Comparison of ENCODE assay signal across 21 cellular contexts in the genomic region with DNA sequence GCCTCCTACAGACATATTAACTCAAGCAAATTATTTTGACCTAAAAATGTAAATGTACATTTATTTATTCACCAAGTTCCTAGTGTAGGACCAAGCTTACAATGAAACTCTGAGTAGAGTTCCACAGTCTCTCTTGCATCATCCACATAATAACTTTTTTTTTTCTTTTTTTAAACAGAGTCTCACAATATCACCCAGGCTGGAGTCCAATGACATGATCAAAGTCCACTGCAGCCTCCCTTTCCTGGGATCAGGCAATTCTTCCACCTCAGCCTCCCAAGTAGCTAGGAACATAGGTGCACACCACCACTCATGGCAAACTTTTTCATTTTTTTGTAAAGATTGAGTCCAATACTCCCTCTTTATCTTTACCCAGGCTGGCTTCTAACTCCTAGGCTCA. TPM values are rescaled to one million over a fixed set of nuclear protein-coding genes. Genes with fewer than 3 reads are reported as not detected.
DNase-seq lines count a peak whose midpoint lies in the region; ATAC-seq, FAIRE-seq and TF ChIP-seq lines count a peak whose summit lies in the region.
"Had no signal": no experiment of that assay in that cellular context is flagged by ENCODE, and none has a peak within 500 bp of the region (broad histone marks: within the 10 kb centered on the region; RNA-seq: fewer than 3 reads in every experiment).

No MANE protein-coding gene starts in this region.

- no peak for FAIRE-seq in HepG2 (lab: Jason Lieb, UNC)
- FAIRE-seq in small intestine (lab: Jason Lieb, UNC) = no peak
- no peak for FAIRE-seq in pancreas (lab: Jason Lieb, UNC)
- FAIRE-seq: GM12892, GM18507, H54, HTR-8/SVneo had no signal

- H3K4me3 ChIP-seq in dorsolateral prefrontal cortex = no peak overlapping the region
- H3K4me3 ChIP-seq in HepG2 (replicated peaks in 1 of 3; ENCODE audit: insufficient read depth in 1 of 3, low read depth in 2 of 3, low read length in 3 of 3) = no peak overlapping the region
- no peak overlapping the region for H3K4me3 ChIP-seq in small intestine (ENCODE audit: low read depth in 1 of 2, low read length in 2 of 2)
- no peak overlapping the region for H3K4me3 ChIP-seq in pancreas
- H3K4me3 ChIP-seq: BLaER1, GM23338 had no signal

- TF ChIP-seq EP300 in HepG2 (IDR thresholded peaks at IDR 0.05; ENCODE audit: low read depth in 2 of 2, low read length in 2 of 2) (no peak), HepG2 (CRISPR knock-in tag; IDR thresholded peaks at IDR 0.05; ENCODE audit: borderline replicate concordance) (no peak)

- POLR2A ChIA-PET in WTC11 (lab: Charles Lee) (no interaction called here), HepG2 (lab: Yijun Ruan, JAX) (no interaction called here)

- no peaks in the 10 kb centered on the region for H4K20me1 ChIP-seq in HepG2 (ENCODE audit: insufficient read depth, low read length)
- H4K20me1 ChIP-seq: BLaER1 had no signal

- H3K9me3 Mint-ChIP-seq in WTC11 = no peaks in the 10 kb centered on the region
- H3K9me3 Mint-ChIP-seq: CD14-positive monocyte; CD4-positive, alpha-beta memory T cell; GM23338 had no signal

- in situ Hi-C loops in HepG2 (cut with HindIII; ENCODE audit: extremely low pct_ligation_motif_present, low pct_unique_long_range_greater_than_20kb) = no loop called here

- intact Hi-C loops in dorsolateral prefrontal cortex (cut with DNase I) (no loop called here), HepG2 (cut with micrococcal nuclease; ENCODE audit: unreplicated experiment) (no loop called here), pancreas (cut with DNase I) (no loop called here)

- DNase-seq in WTC11 (ENCODE audit: low spot score) = no peak
- DNase-seq in dorsolateral prefrontal cortex = no peak
- DNase-seq in HepG2 (ENCODE audit: low spot score) = no peak
- DNase-seq in small intestine = peak; percentile 5
- DNase-seq in stimulated activated CD4-positive, alpha-beta T cell treated with anti-CD3 and anti-CD28 coated beads, Interleukin-2, amount 100 ng/mL, for 24 hours = no peak
- no peak for DNase-seq in pancreas
- DNase-seq: 8988T; CD4-positive, alpha-beta memory T cell; DMS153; DMS79; GDM1; HCEC 1CT had no signal

- H3K27ac Mint-ChIP-seq in WTC11 = no peak overlapping the region
- H3K27ac Mint-ChIP-seq: CD14-positive monocyte; CD4-positive, alpha-beta memory T cell; GM23338 had no signal

- no peak overlapping the region for H3K9ac ChIP-seq in HepG2 (ENCODE audit: insufficient read depth, low read depth, low read length)
- H3K9ac ChIP-seq: BLaER1 had no signal

- H3K27me3 ChIP-seq in dorsolateral prefrontal cortex (no peaks in the 10 kb centered on the region), HepG2 (ENCODE audit: control insufficient read depth in 1 of 2, insufficient read depth in 2 of 2, low read length in 2 of 2) (0 out of 5 replicates have a peak, but pooled peaks cover 0 to 4% of the 10 kb centered on the region in 2 experiments), small intestine (ENCODE audit: control insufficient read depth in 2 of 2, insufficient read depth in 2 of 2, low read length in 2 of 2) (no peaks in the 10 kb centered on the region), pancreas (no peaks in the 10 kb centered on the region)
- H3K27me3 ChIP-seq: BLaER1 had no signal

- H3K4me3 Mint-ChIP-seq in WTC11 = no peak overlapping the region
- H3K4me3 Mint-ChIP-seq: CD14-positive monocyte; CD4-positive, alpha-beta memory T cell; GM23338 had no signal

- no peaks in the 10 kb centered on the region for H3K36me3 Mint-ChIP-seq in WTC11
- H3K36me3 Mint-ChIP-seq: CD14-positive monocyte; CD4-positive, alpha-beta memory T cell had no signal

- ATAC-seq in WTC11 (no peak), HepG2 (no peak), HG03135 (IDR thresholded peaks at IDR 0.05; ENCODE audit: unreplicated experiment) (no peak), HG02870 (IDR thresholded peaks at IDR 0.05; ENCODE audit: unreplicated experiment) (no peak), pancreas (no peak)
- ATAC-seq: GM23338 had no signal

- no peak for TF ChIP-seq POLR2A in HepG2 (IDR thresholded peaks at IDR 0.05; ENCODE audit: insufficient read depth in 1 of 2, low read depth in 2 of 2, low read length in 2 of 2)

- H3K9me3 ChIP-seq in HepG2 (ENCODE audit: low read length) (no peaks in the 10 kb centered on the region), small intestine (ENCODE audit: control insufficient read depth, low read depth) (no peaks in the 10 kb centered on the region), pancreas (no peaks in the 10 kb centered on the region)
- H3K9me3 ChIP-seq: BLaER1 had no signal

- peaks cover 7% of the 10 kb centered on the region; the same call in 1 of the 2 replicates for H3K4me1 ChIP-seq in HepG2 (ENCODE audit: insufficient read depth, low read length)
- no peaks in the 10 kb centered on the region for H3K4me1 ChIP-seq in small intestine (ENCODE audit: control insufficient read depth in 2 of 2, insufficient read depth in 1 of 2, low read depth in 1 of 2, low read length in 1 of 2)
- no peaks in the 10 kb centered on the region for H3K4me1 ChIP-seq in pancreas
- H3K4me1 ChIP-seq: BLaER1 had no signal

- no peaks in the 10 kb centered on the region for H3K27me3 Mint-ChIP-seq in WTC11 (ENCODE audit: low read depth)

- CTCF ChIA-PET in WTC11 (lab: Charles Lee) = no interaction called here
- CTCF ChIA-PET in HepG2 (lab: Yijun Ruan, JAX; ENCODE audit: low intra/inter-chr PET ratio, low total read pairs) = no interaction called here

- BruUV-seq in HepG2 (replicated peaks; lab: Mats Ljungman, UMichigan) = no TSS peak

- H3K4me2 ChIP-seq in HepG2 (ENCODE audit: low read depth, low read length) = no peak overlapping the region
- H3K4me2 ChIP-seq: BLaER1, GM23338 had no signal

- H3K4me1 Mint-ChIP-seq in WTC11 = peaks cover 21% of the 10 kb centered on the region
- H3K4me1 Mint-ChIP-seq: CD14-positive monocyte; CD4-positive, alpha-beta memory T cell had no signal

- TF ChIP-seq CTCF in WTC11 (IDR thresholded peaks at IDR 0.05) = no peak
- no peak for TF ChIP-seq CTCF in dorsolateral prefrontal cortex (IDR thresholded peaks at IDR 0.05 in 54 of 56, conservative IDR thresholded peaks at IDR 0.05 in 2 of 56; ENCODE audit: low read depth in 1 of 56, partially characterized antibody in 56 of 56)
- TF ChIP-seq CTCF in HepG2 (CRISPR knock-in tag; IDR thresholded peaks at IDR 0.05) = no peak
- TF ChIP-seq CTCF in pancreas (IDR thresholded peaks at IDR 0.05) = no peak

- no peak for TF ChIP-seq RAD21 in HepG2 (CRISPR knock-in tag; IDR thresholded peaks at IDR 0.05)

- H3K79me2 ChIP-seq in HepG2 (ENCODE audit: insufficient read depth, low read length) = no peaks in the 10 kb centered on the region

- H3K36me3 ChIP-seq in HepG2 (replicated peaks in 1 of 2; ENCODE audit: control insufficient read depth in 1 of 2, insufficient read depth in 2 of 2, low read length in 2 of 2) (no peaks in the 10 kb centered on the region), small intestine (ENCODE audit: control insufficient read depth in 2 of 2, insufficient read depth in 2 of 2, low read length in 2 of 2) (no peaks in the 10 kb centered on the region), pancreas (no peaks in the 10 kb centered on the region)
- H3K36me3 ChIP-seq: BLaER1 had no signal

- H3K27ac ChIP-seq in dorsolateral prefrontal cortex (peak overlapping the region in 49 of 59 donors; percentile 13 to 100 (median 92)), HepG2 (ENCODE audit: extremely low read length, insufficient read depth, low read length) (no peak overlapping the region), small intestine (ENCODE audit: low read depth in 1 of 2, low read length in 1 of 2) (no peak overlapping the region), pancreas (no peak overlapping the region)
- H3K27ac ChIP-seq: BLaER1 had no signal

- H2AFZ ChIP-seq in HepG2 (ENCODE audit: low read length) = no peak overlapping the region
- H2AFZ ChIP-seq: GM23338 had no signal

TF ChIP-seq in WTC11, 78 proteins besides CTCF, POLR2A, EP300 and RAD21:
- peak; percentile 36; the same call in 1 of the 2 replicates for TF ChIP-seq GABPB1 (CRISPR knock-in tag; IDR thresholded peaks at IDR 0.05)
- no peak for TF ChIP-seq SMAD3 (CRISPR knock-in tag; IDR thresholded peaks at IDR 0.05; ENCODE audit: borderline replicate concordance)
TF ChIP-seq in WTC11: peak in this region for 1.

TF ChIP-seq in HepG2, 621 proteins besides CTCF, POLR2A, EP300 and RAD21 (continues in another document):
- peak; percentile 26; the same call in 1 of the 2 replicates for TF ChIP-seq ZNF460 (CRISPR knock-in tag; IDR thresholded peaks at IDR 0.05; ENCODE audit: borderline replicate concordance)
- no peak for TF ChIP-seq ZNF619 (CRISPR knock-in tag; IDR thresholded peaks at IDR 0.05)
- no peak for TF ChIP-seq ZNF660 (CRISPR knock-in tag; IDR thresholded peaks at IDR 0.05; ENCODE audit: borderline replicate concordance, low read depth)
- no peak for TF ChIP-seq HMGA1 (CRISPR knock-in tag; conservative IDR thresholded peaks at IDR 0.05)
- no peak for TF ChIP-seq NCOA1 (CRISPR knock-in tag; IDR thresholded peaks at IDR 0.05)

RNA-seq across cellular contexts. Expression of a gene that starts 28.0 kb away (rescaled TPM):
- 33.2 to 46.1 TPM (median 36.4 TPM) in 3 replicates for total RNA-seq in WTC11 (2021)
- total RNA-seq in dorsolateral prefrontal cortex = 100 to 1,000 TPM; 271 to 977 (median 455) TPM
- total RNA-seq in HepG2 (2016; rRNA removed; fragmentation: Illumina TruSeq; extraction: Trizol) = not detected in 2 replicates
- not detected in 2 replicates for total RNA-seq in HepG2 (2016; cell fraction: cytosol; rRNA removed; fragmentation: Illumina TruSeq; extraction: Trizol; ENCODE audit: low read depth)
- total RNA-seq in HepG2 (2016; cell fraction: insoluble cytoplasmic fraction; rRNA removed; fragmentation: Illumina TruSeq; extraction: Trizol) = not detected in 2 replicates
- total RNA-seq in HepG2 (2016; cell fraction: membrane; rRNA removed; fragmentation: Illumina TruSeq; extraction: Trizol) = not detected in 2 replicates
- not detected in 2 replicates for total RNA-seq in HepG2 (2016; cell fraction: nucleus; rRNA removed; fragmentation: Illumina TruSeq; extraction: Trizol)
- not detected in 2 replicates for polyA plus RNA-seq in HepG2 (2011; rRNA removed)
- polyA plus RNA-seq in HepG2 (2011; cell fraction: cytosol; rRNA removed) = not detected in 2 replicates
- polyA plus RNA-seq in HepG2 (2011; cell fraction: nucleus; rRNA removed) = not detected in 2 replicates
- 0.33 TPM in 1 of 2 replicates, not detected in the other for polyA plus RNA-seq in HepG2 (2012)
- not detected in 2 replicates for polyA plus RNA-seq in HepG2 (2016; cell fraction: cytosol; fragmentation: Illumina TruSeq; extraction: Trizol; ENCODE audit: low read depth)
- not detected in 2 replicates for polyA plus RNA-seq in HepG2 (2016; cell fraction: insoluble cytoplasmic fraction; fragmentation: Illumina TruSeq; extraction: Trizol; ENCODE audit: low read depth)
- not detected in 2 replicates for polyA plus RNA-seq in HepG2 (2016; cell fraction: membrane; fragmentation: Illumina TruSeq; extraction: Trizol; ENCODE audit: low read depth)
- polyA plus RNA-seq in HepG2 (2016; cell fraction: nucleus; fragmentation: Illumina TruSeq; extraction: Trizol; ENCODE audit: insufficient read depth, low read depth) = not detected in 2 replicates
- polyA minus RNA-seq in HepG2 (2011; rRNA and poly(A)+ RNA removed; ENCODE audit: low replicate concordance) = 0.44 TPM in 1 of 2 replicates, not detected in the other
- not detected in 2 replicates for polyA minus RNA-seq in HepG2 (2011; cell fraction: cytosol; rRNA and poly(A)+ RNA removed)
- polyA minus RNA-seq in HepG2 (2011; cell fraction: nucleus; rRNA and poly(A)+ RNA removed) = not detected in 2 replicates
- 10 to 100 TPM in 1 of 3 donors, 1 to 10 TPM in 1, under 1 TPM in 1; 0.89 to 16.0 (median 6.2) TPM for polyA plus RNA-seq in small intestine
- total RNA-seq in pancreas = 1 to 10 TPM in 4 of 6 donors, under 1 TPM in 2; 0.73 to 3.4 (median 1.6) TPM
- polyA plus RNA-seq in pancreas = 1 to 10 TPM; 3.7 to 6.1 TPM

Comparison
In these comparisons a context has a peak if more than half of its experiments do, and no peak if none do; other contexts are left out.
1. H3K27ac ChIP-seq: peak in dorsolateral prefrontal cortex (49 of 59); none in HepG2 (single experiment), small intestine (0 of 2) and pancreas (0 of 4).